Comparison of ENCODE assay signal across 11 cellular contexts in the genomic region with DNA sequence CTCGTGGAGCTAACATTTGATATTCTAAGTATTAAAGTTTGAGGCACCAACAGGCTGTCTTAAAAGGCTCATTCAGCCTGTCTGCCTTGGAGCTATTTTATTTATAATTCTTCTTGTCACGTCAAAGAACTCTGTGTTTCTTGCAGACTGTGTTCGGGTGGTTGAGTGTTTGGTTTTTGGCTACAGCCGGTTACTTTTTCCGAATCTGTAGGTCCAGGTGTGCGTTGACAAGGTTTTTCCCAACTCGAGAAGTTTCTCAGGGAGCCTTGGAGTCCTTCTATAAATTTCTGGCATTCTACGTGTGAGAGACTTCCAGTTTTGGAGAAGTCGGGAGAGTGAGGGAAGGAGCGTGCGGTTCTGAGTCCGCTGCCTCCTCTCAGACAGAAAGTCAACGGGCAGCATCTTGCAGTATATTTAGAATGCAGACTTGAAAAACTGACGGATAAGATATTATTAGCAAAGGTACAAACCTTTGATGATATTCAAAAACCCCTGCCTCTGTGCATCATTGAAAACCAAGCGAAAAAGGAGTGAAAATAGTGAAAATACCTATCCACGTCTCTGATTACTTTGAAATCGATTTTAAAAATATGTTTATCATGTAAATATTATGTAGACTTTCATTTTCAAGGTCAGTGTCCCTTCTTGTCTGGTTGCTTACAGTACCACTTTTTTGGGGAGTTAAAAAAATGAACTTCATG.
A peak's percentile ranks its signal among the peaks of the same experiment; 100 is the strongest.
DNase-seq lines count a peak whose midpoint lies in the region; ATAC-seq and TF ChIP-seq lines count a peak whose summit lies in the region.
"Had no signal": no experiment of that assay in that cellular context is flagged by ENCODE, and none has a peak within 500 bp of the region (broad histone marks: within the 10 kb centered on the region; RNA-seq: fewer than 3 reads in every experiment).

No MANE protein-coding gene starts in this region.

- H3K27ac ChIP-seq in heart left ventricle: peak overlapping the region; percentile 99 to 100 (median 100)
- peak overlapping the region; percentile 91 to 100 (median 100) for H3K27ac ChIP-seq in stomach

- no peak for TF ChIP-seq POLR2A in heart left ventricle (IDR thresholded peaks at IDR 0.05)
- no peak for TF ChIP-seq POLR2A in stomach (IDR thresholded peaks at IDR 0.05)

- 17 to 41% (median 23%) methylated on average over 17 of the region's 17 CpGs for WGBS in heart left ventricle, 4 donors
- 17 to 47% (median 22%) methylated on average over 17 of the region's 17 CpGs for WGBS in stomach, 5 donors

- H3K36me3 ChIP-seq in adipocyte (ENCODE audit: control insufficient read depth, insufficient read depth, low read length, severe bottlenecking) (no peaks in the 10 kb centered on the region), heart left ventricle (peaks cover 0 to 2% (median 0%) of the 10 kb centered on the region in 9 donors), stomach (peaks cover 0 to 4% (median 0%) of the 10 kb centered on the region in 4 donors)

- DNase-seq in HS-27A (ENCODE audit: low read depth) (peak; percentile 56), adipocyte (ENCODE audit: low read depth) (no peak), heart left ventricle (peak in 3 of 5 donors; percentile 9 to 42 (median 23)), stomach (peak; percentile 23), COLO829 (ENCODE audit: low spot score) (no peak), HK-2 (ENCODE audit: unreplicated experiment) (no peak), SIG-M5 (lab: John Stamatoyannopoulos, UW) (no peak), NOMO-1 treated with DMSO at 0.1 percent for 48 hours (lab: John Stamatoyannopoulos, UW; ENCODE audit: unreplicated experiment) (no peak)
- DNase-seq: activated B cell treated with CpG ODN at 0.5 μM for 24 hours; NCI-H2171 treated with DMSO at 0.1 percent for 48 hours; stimulated activated naive CD4-positive, alpha-beta T cell treated with Interleukin-2 at 50 U/mL for 16 hours had no signal

- H3K4me1 ChIP-seq in adipocyte (ENCODE audit: control insufficient read depth, insufficient read depth, low read length): peaks cover 66% of the 10 kb centered on the region
- peaks cover 16 to 87% (median 66%) of the 10 kb centered on the region in 12 donors for H3K4me1 ChIP-seq in heart left ventricle
- H3K4me1 ChIP-seq in stomach: peaks cover 64 to 100% (median 80%) of the 10 kb centered on the region in 4 donors

- H3K27me3 ChIP-seq in adipocyte (replicated peaks; ENCODE audit: control insufficient read depth, insufficient read depth, low read length) (no peaks in the 10 kb centered on the region), heart left ventricle (no peaks in the 10 kb centered on the region), stomach (no peaks in the 10 kb centered on the region)

- peak overlapping the region; percentile 99 for H3K9ac ChIP-seq in adipocyte (ENCODE audit: low read length)

- H3K4me3 ChIP-seq in adipocyte (ENCODE audit: low read length): peak overlapping the region; percentile 85
- peak overlapping the region in 10 of 12 donors; percentile 13 to 93 (median 78) for H3K4me3 ChIP-seq in heart left ventricle
- H3K4me3 ChIP-seq in stomach: peak overlapping the region; percentile 12 to 29 (median 19)

- TF ChIP-seq CTCF in heart left ventricle (IDR thresholded peaks at IDR 0.05): no peak
- TF ChIP-seq CTCF in stomach (IDR thresholded peaks at IDR 0.05): no peak

- H3K9me3 ChIP-seq in adipocyte (ENCODE audit: control insufficient read depth, low read length): no peaks in the 10 kb centered on the region
- H3K9me3 ChIP-seq in heart left ventricle: no peaks in the 10 kb centered on the region
- no peaks in the 10 kb centered on the region for H3K9me3 ChIP-seq in stomach

- intact Hi-C loops in heart left ventricle (cut with DNase I) (no loop called here), stomach (cut with DNase I; ENCODE audit: low total_unique reads) (no loop called here)

- ATAC-seq in heart left ventricle: no peak

- no peak for TF ChIP-seq EP300 in stomach (IDR thresholded peaks at IDR 0.05)

Comparison
In these comparisons a context has a peak if more than half of its experiments do, and no peak if none do; other contexts are left out.
1. DNase-seq: peak in HS-27A (single experiment), heart left ventricle (3 of 5) and stomach (single experiment); none in adipocyte (single experiment), COLO829 (single experiment), HK-2 (single experiment), SIG-M5 (single experiment) and NOMO-1 treated with DMSO at 0.1 percent for 48 hours (single experiment).
2. H3K4me3 ChIP-seq: peak in every context shown above with its lines; median percentile 85 in adipocyte; 78 in heart left ventricle; 19 in stomach.